ENCODE assay signal across 1 cellular context in the genomic region with DNA sequence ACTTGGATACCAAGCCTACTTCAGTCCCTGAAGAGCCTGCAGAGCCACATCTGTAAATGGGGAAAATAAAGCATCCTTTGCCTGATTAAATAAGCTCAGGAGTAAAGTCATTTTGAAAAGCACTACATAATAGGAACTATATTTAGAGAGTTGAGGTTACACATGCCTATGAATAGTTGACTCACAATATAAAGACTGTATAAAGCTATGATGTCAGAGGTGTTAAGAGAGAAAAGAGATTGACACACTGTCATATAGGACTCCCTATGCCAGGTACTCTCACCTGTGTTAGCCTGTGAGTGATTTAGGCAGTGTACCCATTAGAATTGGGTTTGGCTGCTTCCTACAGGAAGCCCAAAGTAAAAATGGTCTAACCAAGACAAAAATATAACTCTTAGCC.
TF ChIP-seq lines count a peak whose summit lies in the region.

No MANE protein-coding gene starts in this region.

TF ChIP-seq in A549, 52 proteins besides CTCF, POLR2A, EP300 and RAD21 (continued from another document):
- no peak for TF ChIP-seq RCOR1 (IDR thresholded peaks at IDR 0.05; ENCODE audit: low read depth, low read length)
- no peak for TF ChIP-seq HOXA7 (CRISPR knock-in tag; IDR thresholded peaks at IDR 0.05)
- no peak for TF ChIP-seq SREBF2 (IDR thresholded peaks at IDR 0.05)
- TF ChIP-seq ZNF302 (CRISPR knock-in tag; IDR thresholded peaks at IDR 0.05), result no peak
- TF ChIP-seq BHLHE40 (IDR thresholded peaks at IDR 0.05; ENCODE audit: low read depth, low read length), result no peak
